Comparison of ENCODE assay signal across 9 cellular contexts in the genomic region with DNA sequence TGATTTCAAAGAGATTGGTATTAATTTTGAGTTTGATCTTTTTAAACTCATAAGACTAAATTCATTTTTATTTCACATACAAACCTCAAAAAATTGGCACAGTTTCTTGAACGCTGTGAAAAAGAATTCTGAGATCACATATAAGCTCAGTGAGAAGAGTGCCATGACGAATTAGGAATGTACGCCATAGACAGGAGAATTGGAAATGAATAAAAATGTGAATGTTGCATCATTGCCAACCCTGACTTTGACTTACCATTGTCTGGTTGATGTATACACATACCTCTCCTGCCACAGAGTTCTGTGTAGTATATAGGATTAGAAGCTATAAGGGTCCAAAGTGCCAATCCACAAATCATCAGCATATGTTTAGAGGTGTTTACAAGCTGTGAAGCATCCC.
"Had no signal": no experiment of that assay in that cellular context is flagged by ENCODE, and none has a peak within 500 bp of the region (broad histone marks: within the 10 kb centered on the region; RNA-seq: fewer than 3 reads in every experiment).

No MANE protein-coding gene starts in this region.

- H3K4me3 ChIP-seq: GM23248, HAP-1 had no signal

- H3K27ac Mint-ChIP-seq: HFFc6 had no signal

- ATAC-seq: HCT116 had no signal

- H3K9me3 ChIP-seq: HAP-1 had no signal

- DNase-seq: GM23248, GOT3, H7, HFFc6, KBM-7 had no signal

- H2AFZ ChIP-seq: GM23248 had no signal

- FAIRE-seq: HTR-8/SVneo had no signal

- H3K27me3 Mint-ChIP-seq: IgD-negative memory B cell had no signal

- H3K4me3 Mint-ChIP-seq: HFFc6, IgD-negative memory B cell had no signal

- H3K36me3 ChIP-seq: HAP-1 had no signal

- H3K9ac ChIP-seq: GM23248 had no signal

- H3K4me1 ChIP-seq: HAP-1 had no signal

- H3K4me1 Mint-ChIP-seq: IgD-negative memory B cell had no signal

- H3K27ac ChIP-seq: GM23248 had no signal
